1 cellular context compared by ENCODE assay signal in the genomic region with DNA sequence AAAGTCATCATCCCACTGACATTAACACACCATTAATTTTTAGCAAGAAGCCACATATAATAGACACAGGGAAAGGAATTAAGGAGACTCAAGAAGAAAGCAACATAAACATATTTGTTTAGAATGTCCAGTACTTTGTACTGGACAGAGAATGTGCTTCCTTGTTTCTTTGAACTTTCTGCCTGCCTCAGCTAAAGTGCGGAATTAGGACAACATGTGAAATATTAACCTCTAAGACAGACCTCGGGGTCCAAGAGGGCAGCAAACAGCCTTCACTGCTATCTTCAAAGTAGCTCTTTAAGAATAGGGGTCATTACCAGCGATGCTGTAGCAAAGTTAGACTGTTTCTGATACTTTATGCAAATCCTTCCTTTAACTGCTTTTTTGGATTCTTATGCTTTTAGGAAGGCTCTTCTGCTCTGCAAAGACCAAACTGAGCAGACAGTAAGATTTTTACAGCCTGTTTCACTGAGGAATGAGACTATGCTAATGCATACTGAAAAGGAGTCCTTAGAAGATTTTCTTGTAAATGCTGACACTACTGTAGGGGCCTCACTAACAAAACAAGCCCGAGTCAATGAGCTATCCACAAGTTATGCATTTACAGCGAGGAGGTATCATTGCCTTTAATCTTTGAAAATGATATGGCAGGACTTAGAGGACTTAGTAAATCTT.
TF ChIP-seq lines count a peak whose summit lies in the region.

No MANE protein-coding gene starts in this region.

TF ChIP-seq in HepG2, 621 proteins besides CTCF, POLR2A, EP300 and RAD21 (continued from another document):
- TF ChIP-seq, protein P1, sequence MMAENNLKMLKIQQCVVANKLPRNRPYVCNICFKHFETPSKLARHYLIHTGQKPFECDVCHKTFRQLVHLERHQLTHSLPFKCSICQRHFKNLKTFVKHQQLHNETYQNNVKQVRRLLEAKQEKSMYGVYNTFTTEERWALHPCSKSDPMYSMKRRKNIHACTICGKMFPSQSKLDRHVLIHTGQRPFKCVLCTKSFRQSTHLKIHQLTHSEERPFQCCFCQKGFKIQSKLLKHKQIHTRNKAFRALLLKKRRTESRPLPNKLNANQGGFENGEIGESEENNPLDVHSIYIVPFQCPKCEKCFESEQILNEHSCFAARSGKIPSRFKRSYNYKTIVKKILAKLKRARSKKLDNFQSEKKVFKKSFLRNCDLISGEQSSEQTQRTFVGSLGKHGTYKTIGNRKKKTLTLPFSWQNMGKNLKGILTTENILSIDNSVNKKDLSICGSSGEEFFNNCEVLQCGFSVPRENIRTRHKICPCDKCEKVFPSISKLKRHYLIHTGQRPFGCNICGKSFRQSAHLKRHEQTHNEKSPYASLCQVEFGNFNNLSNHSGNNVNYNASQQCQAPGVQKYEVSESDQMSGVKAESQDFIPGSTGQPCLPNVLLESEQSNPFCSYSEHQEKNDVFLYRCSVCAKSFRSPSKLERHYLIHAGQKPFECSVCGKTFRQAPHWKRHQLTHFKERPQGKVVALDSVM (CRISPR knock-in tag; IDR thresholded peaks at IDR 0.05) = no peak
- TF ChIP-seq RARA (CRISPR knock-in tag; IDR thresholded peaks at IDR 0.05) (peak; percentile 60), XBP1 (CRISPR knock-in tag; IDR thresholded peaks at IDR 0.05) (no peak), TEAD3 (CRISPR knock-in tag; optimal IDR thresholded peaks at IDR 0.05; ENCODE audit: borderline replicate concordance) (peak; percentile 39), SSRP1 (CRISPR knock-in tag; IDR thresholded peaks at IDR 0.05) (no peak), GATAD2A (CRISPR knock-in tag; IDR thresholded peaks at IDR 0.05) (peak; percentile 78), ZNF224 (CRISPR knock-in tag; IDR thresholded peaks at IDR 0.05) (no peak), PHB2 (IDR thresholded peaks at IDR 0.05; ENCODE audit: partially characterized antibody) (no peak), ZSCAN25 (CRISPR knock-in tag; IDR thresholded peaks at IDR 0.05) (no peak), REL (CRISPR knock-in tag; conservative IDR thresholded peaks at IDR 0.05) (no peak), SOX6 (IDR thresholded peaks at IDR 0.05) (no peak), SOX6 (CRISPR knock-in tag; IDR thresholded peaks at IDR 0.05) (peak; percentile 24; the same call in 1 of the 2 replicates), CREM (IDR thresholded peaks at IDR 0.05) (peak; percentile 61; the same call in 1 of the 2 replicates), CREM (CRISPR knock-in tag; IDR thresholded peaks at IDR 0.05) (no peak), ZKSCAN5 (CRISPR knock-in tag; IDR thresholded peaks at IDR 0.05) (no peak), KDM6A (CRISPR knock-in tag; IDR thresholded peaks at IDR 0.05; ENCODE audit: low read depth) (peak; percentile 49; the same call in 1 of the 2 replicates)
- TF ChIP-seq, protein P2, sequence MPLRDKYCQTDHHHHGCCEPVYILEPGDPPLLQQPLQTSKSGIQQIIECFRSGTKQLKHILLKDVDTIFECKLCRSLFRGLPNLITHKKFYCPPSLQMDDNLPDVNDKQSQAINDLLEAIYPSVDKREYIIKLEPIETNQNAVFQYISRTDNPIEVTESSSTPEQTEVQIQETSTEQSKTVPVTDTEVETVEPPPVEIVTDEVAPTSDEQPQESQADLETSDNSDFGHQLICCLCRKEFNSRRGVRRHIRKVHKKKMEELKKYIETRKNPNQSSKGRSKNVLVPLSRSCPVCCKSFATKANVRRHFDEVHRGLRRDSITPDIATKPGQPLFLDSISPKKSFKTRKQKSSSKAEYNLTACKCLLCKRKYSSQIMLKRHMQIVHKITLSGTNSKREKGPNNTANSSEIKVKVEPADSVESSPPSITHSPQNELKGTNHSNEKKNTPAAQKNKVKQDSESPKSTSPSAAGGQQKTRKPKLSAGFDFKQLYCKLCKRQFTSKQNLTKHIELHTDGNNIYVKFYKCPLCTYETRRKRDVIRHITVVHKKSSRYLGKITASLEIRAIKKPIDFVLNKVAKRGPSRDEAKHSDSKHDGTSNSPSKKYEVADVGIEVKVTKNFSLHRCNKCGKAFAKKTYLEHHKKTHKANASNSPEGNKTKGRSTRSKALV (CRISPR knock-in tag; IDR thresholded peaks at IDR 0.05) = no peak
